In genomic region chr1:111880866-111881837, GRCh38 we compare ENCODE assay signal across 11 cellular contexts.
DNase-seq lines count a peak whose midpoint lies in the region; ATAC-seq and TF ChIP-seq lines count a peak whose summit lies in the region.
"Had no signal": no experiment of that assay in that cellular context is flagged by ENCODE, and none has a peak within 500 bp of the region (broad histone marks: within the 10 kb centered on the region; RNA-seq: fewer than 3 reads in every experiment).

No MANE protein-coding gene starts in this region.

- no peaks in the 10 kb centered on the region for H3K36me3 Mint-ChIP-seq in activated CD8-positive, alpha-beta T cell treated with anti-CD3 and anti-CD28 coated beads for 36 hours (ENCODE audit: low read depth)
- H3K36me3 Mint-ChIP-seq in activated CD4-positive, alpha-beta memory T cell treated with anti-CD3 and anti-CD28 coated beads, Interleukin-2, amount 10 ng/mL, durations not matched to agents 7 days and 5 days (ENCODE audit: low read depth) = no peaks in the 10 kb centered on the region

- intact Hi-C loops in adrenal gland (cut with DNase I) (loop anchor here in 1 of 2 donors (10.0 kb wide), 1 partner anchor 64 kb away; no protein-coding TSS in a partner anchor), right lobe of liver (cut with DNase I) (loop anchor here in 1 of 2 donors (10.0 kb wide), 1 partner anchor 94 kb away; no protein-coding TSS in a partner anchor), A673 (cut with micrococcal nuclease; ENCODE audit: unreplicated experiment) (no loop called here)
- intact Hi-C loops in activated CD8-positive, alpha-beta T cell treated with anti-CD3 and anti-CD28 coated beads for 36 hours (cut with micrococcal nuclease) = no loop called here

- H3K9me3 ChIP-seq in adrenal gland (replicated peaks in 1 of 3) (no peaks in the 10 kb centered on the region), right lobe of liver (no peaks in the 10 kb centered on the region), A673 (ENCODE audit: low read depth, low read length, poor library complexity, severe bottlenecking) (no peaks in the 10 kb centered on the region)
- H3K9me3 ChIP-seq: BLaER1 treated with 17β-estradiol and CSF1 and Interleukin-3, amounts not matched to agents 10 nM and 100 nM had no signal

- H3K4me1 ChIP-seq in adrenal gland (replicated peaks in 1 of 2) = no peaks in the 10 kb centered on the region
- peaks cover 0 to 26% (median 4%) of the 10 kb centered on the region in 4 donors for H3K4me1 ChIP-seq in right lobe of liver
- H3K4me1 ChIP-seq in A673 (ENCODE audit: insufficient read depth, low read length, poor library complexity, severe bottlenecking) = no peaks in the 10 kb centered on the region

- POLR2A ChIA-PET in activated CD8-positive, alpha-beta T cell treated with anti-CD3 and anti-CD28 coated beads for 36 hours (lab: Charles Lee) = no interaction called here
- POLR2A ChIA-PET in activated CD4-positive, alpha-beta memory T cell treated with anti-CD3 and anti-CD28 coated beads, Interleukin-2, amount 10 ng/mL, durations not matched to agents 7 days and 5 days (lab: Charles Lee) = no interaction called here
- POLR2A ChIA-PET in A673 (lab: Charles Lee; ENCODE audit: low non-redundant PET) = no interaction called here

- no peaks in the 10 kb centered on the region for H3K36me3 ChIP-seq in adrenal gland (replicated peaks in 1 of 2)
- H3K36me3 ChIP-seq in right lobe of liver = no peaks in the 10 kb centered on the region
- no peaks in the 10 kb centered on the region for H3K36me3 ChIP-seq in A673 (ENCODE audit: insufficient read depth, low read length, poor library complexity, severe bottlenecking)
- H3K36me3 ChIP-seq: BLaER1 treated with 17β-estradiol and CSF1 and Interleukin-3, amounts not matched to agents 10 nM and 100 nM had no signal

- H3K4me3 ChIP-seq in adrenal gland (no peak overlapping the region), right lobe of liver (no peak overlapping the region), A673 (ENCODE audit: low read depth, low read length, poor library complexity, severe bottlenecking) (no peak overlapping the region)
- H3K4me3 ChIP-seq: BLaER1 treated with 17β-estradiol and CSF1 and Interleukin-3, amounts not matched to agents 10 nM and 100 nM had no signal

- ATAC-seq in right lobe of liver (peak; percentile 45 to 77 (median 68)), HG02885 (IDR thresholded peaks at IDR 0.05; ENCODE audit: poor library complexity, unreplicated experiment) (no peak)
- ATAC-seq in activated CD8-positive, alpha-beta T cell treated with anti-CD3 and anti-CD28 coated beads for 36 hours = no peak

- 35 to 51% (median 44%) methylated on average over 16 to 17 of the region's 17 CpGs for WGBS in adrenal gland, 4 donors
- WGBS in right lobe of liver (ENCODE audit: insufficient coverage, low coverage, low lambda C conversion rate, missing lambda C conversion rate) = 63% methylated on average over 17 of the region's 17 CpGs

- no peak for TF ChIP-seq POLR2A in adrenal gland (IDR thresholded peaks at IDR 0.05)
- no peak for TF ChIP-seq POLR2A in right lobe of liver (IDR thresholded peaks at IDR 0.05)

- no peaks in the 10 kb centered on the region for H3K9me3 Mint-ChIP-seq in activated CD8-positive, alpha-beta T cell treated with anti-CD3 and anti-CD28 coated beads for 36 hours
- H3K9me3 Mint-ChIP-seq in activated CD4-positive, alpha-beta memory T cell treated with anti-CD3 and anti-CD28 coated beads, Interleukin-2, amount 10 ng/mL, durations not matched to agents 7 days and 5 days = no peaks in the 10 kb centered on the region

- TF ChIP-seq CTCF in adrenal gland (IDR thresholded peaks at IDR 0.05) (no peak), right lobe of liver (IDR thresholded peaks at IDR 0.05) (no peak), A673 (conservative IDR thresholded peaks at IDR 0.05; ENCODE audit: low read depth, low read length) (no peak)
- no peak for TF ChIP-seq CTCF in activated CD8-positive, alpha-beta T cell treated with anti-CD3 and anti-CD28 coated beads for 36 hours (IDR thresholded peaks at IDR 0.05)

- peak; percentile 84 for DNase-seq in COR-L47 (lab: John Stamatoyannopoulos, UW)
- DNase-seq in NCI-H187 (lab: John Stamatoyannopoulos, UW) = peak; percentile 15 to 25
- peak in 4 of 7 donors; percentile 6 to 56 (median 20) for DNase-seq in adrenal gland
- peak; percentile 60 to 67 (median 64) for DNase-seq in right lobe of liver
- no peak for DNase-seq in activated CD8-positive, alpha-beta T cell treated with anti-CD3 and anti-CD28 coated beads for 36 hours
- no peak for DNase-seq in activated CD4-positive, alpha-beta memory T cell treated with anti-CD3 and anti-CD28 coated beads, Interleukin-2, amount 10 ng/mL, durations not matched to agents 7 days and 5 days
- no peak for DNase-seq in A673 (ENCODE audit: low spot score)
- DNase-seq: GDM1, NCI-H1930 had no signal

- H3K27me3 Mint-ChIP-seq in activated CD8-positive, alpha-beta T cell treated with anti-CD3 and anti-CD28 coated beads for 36 hours = peaks cover 22% of the 10 kb centered on the region
- H3K27me3 Mint-ChIP-seq in activated CD4-positive, alpha-beta memory T cell treated with anti-CD3 and anti-CD28 coated beads, Interleukin-2, amount 10 ng/mL, durations not matched to agents 7 days and 5 days = peaks cover 22% of the 10 kb centered on the region

- H3K27me3 ChIP-seq in adrenal gland = no peaks in the 10 kb centered on the region
- no peaks in the 10 kb centered on the region for H3K27me3 ChIP-seq in right lobe of liver
- peaks cover 55% of the 10 kb centered on the region for H3K27me3 ChIP-seq in A673 (replicated peaks; ENCODE audit: insufficient read depth, low read depth, low read length, poor library complexity)
- H3K27me3 ChIP-seq: BLaER1 treated with 17β-estradiol and CSF1 and Interleukin-3, amounts not matched to agents 10 nM and 100 nM had no signal

- no peak overlapping the region for H3K27ac Mint-ChIP-seq in activated CD8-positive, alpha-beta T cell treated with anti-CD3 and anti-CD28 coated beads for 36 hours
- H3K27ac Mint-ChIP-seq in activated CD4-positive, alpha-beta memory T cell treated with anti-CD3 and anti-CD28 coated beads, Interleukin-2, amount 10 ng/mL, durations not matched to agents 7 days and 5 days = no peak overlapping the region

- H3K27ac ChIP-seq in adrenal gland (no peak overlapping the region), right lobe of liver (peak overlapping the region in 1 of 3 donors; percentile 15), A673 (ENCODE audit: low read depth, low read length, poor library complexity, severe bottlenecking) (no peak overlapping the region)
- H3K27ac ChIP-seq: BLaER1 treated with 17β-estradiol and CSF1 and Interleukin-3, amounts not matched to agents 10 nM and 100 nM had no signal

- H3K4me3 Mint-ChIP-seq in activated CD8-positive, alpha-beta T cell treated with anti-CD3 and anti-CD28 coated beads for 36 hours = no peak overlapping the region
- H3K4me3 Mint-ChIP-seq in activated CD4-positive, alpha-beta memory T cell treated with anti-CD3 and anti-CD28 coated beads, Interleukin-2, amount 10 ng/mL, durations not matched to agents 7 days and 5 days = no peak overlapping the region

- CTCF ChIA-PET in activated CD8-positive, alpha-beta T cell treated with anti-CD3 and anti-CD28 coated beads for 36 hours (lab: Charles Lee) = no interaction called here
- CTCF ChIA-PET in activated CD4-positive, alpha-beta memory T cell treated with anti-CD3 and anti-CD28 coated beads, Interleukin-2, amount 10 ng/mL, durations not matched to agents 7 days and 5 days (lab: Charles Lee) = no interaction called here
- CTCF ChIA-PET in A673 (lab: Charles Lee) = no interaction called here

- no peaks in the 10 kb centered on the region for H3K4me1 Mint-ChIP-seq in activated CD8-positive, alpha-beta T cell treated with anti-CD3 and anti-CD28 coated beads for 36 hours (ENCODE audit: low read depth)
- no peaks in the 10 kb centered on the region for H3K4me1 Mint-ChIP-seq in activated CD4-positive, alpha-beta memory T cell treated with anti-CD3 and anti-CD28 coated beads, Interleukin-2, amount 10 ng/mL, durations not matched to agents 7 days and 5 days

- BruUV-seq in A673 (replicated peaks; lab: Mats Ljungman, UMichigan) = no TSS peak

Comparison
In these comparisons a context has a peak if more than half of its experiments do, and no peak if none do; other contexts are left out.
1. DNase-seq: peak in COR-L47 (single experiment), NCI-H187 (2 of 2), adrenal gland (4 of 7) and right lobe of liver (3 of 3); none in activated CD8-positive, alpha-beta T cell treated with anti-CD3 and anti-CD28 coated beads for 36 hours (single experiment), activated CD4-positive, alpha-beta memory T cell treated with anti-CD3 and anti-CD28 coated beads, Interleukin-2, amount 10 ng/mL, durations not matched to agents 7 days and 5 days (single experiment) and A673 (single experiment).
2. ATAC-seq: peak in right lobe of liver (4 of 4); none in activated CD8-positive, alpha-beta T cell treated with anti-CD3 and anti-CD28 coated beads for 36 hours (single experiment) and HG02885 (single experiment).